ENCODE assay signal across 11 cellular contexts in the genomic region with DNA sequence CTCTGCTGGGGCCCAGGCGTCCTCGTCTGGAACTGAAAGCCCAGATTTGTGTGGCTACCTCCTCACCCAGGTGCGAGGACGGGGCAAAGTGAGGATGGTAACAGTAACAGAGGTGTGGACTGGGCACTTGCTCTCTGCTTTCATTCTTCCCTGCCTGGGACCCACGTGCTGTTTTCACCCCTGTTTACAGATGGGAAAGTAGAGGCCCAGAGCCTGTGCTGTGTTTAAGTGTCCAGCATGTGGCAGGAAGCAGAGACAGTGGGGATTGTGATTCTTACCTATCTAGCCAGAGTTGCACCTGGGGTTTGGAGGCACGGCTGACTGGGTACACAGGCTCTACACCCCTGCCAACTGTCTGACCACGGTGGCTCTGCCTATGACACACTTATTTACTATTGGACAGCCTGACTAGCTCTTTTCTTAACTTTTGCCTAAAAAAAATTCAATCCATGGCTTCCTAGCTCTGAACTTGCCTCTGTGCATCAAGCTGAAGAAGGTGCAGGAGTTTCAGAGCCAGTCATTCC.
DNase-seq lines count a peak whose midpoint lies in the region; ATAC-seq, FAIRE-seq and TF ChIP-seq lines count a peak whose summit lies in the region.
"Had no signal": no experiment of that assay in that cellular context is flagged by ENCODE, and none has a peak within 500 bp of the region (broad histone marks: within the 10 kb centered on the region; RNA-seq: fewer than 3 reads in every experiment).

No MANE protein-coding gene starts in this region.

- H3K36me3 ChIP-seq in skeletal muscle satellite cell (ENCODE audit: insufficient read depth, low read length) (no peaks in the 10 kb centered on the region), kidney (ENCODE audit: control insufficient read depth in 1 of 2, insufficient read depth in 2 of 2, low read length in 2 of 2) (no peaks in the 10 kb centered on the region)

- peaks cover 38% of the 10 kb centered on the region for H3K4me1 Mint-ChIP-seq in chondrocyte (ENCODE audit: low read depth)

- H3K9ac ChIP-seq in skeletal muscle satellite cell (ENCODE audit: low read depth, low read length) (peak overlapping the region; percentile 44), kidney (ENCODE audit: low read length in 2 of 2) (peak overlapping the region in 1 of 2 donors; percentile 7)
- H3K9ac ChIP-seq: parathyroid adenoma had no signal

- H3K4me2 ChIP-seq in skeletal muscle satellite cell (ENCODE audit: low read length): peak overlapping the region; percentile 24

- H3K9me3 ChIP-seq in skeletal muscle satellite cell (replicated peaks; ENCODE audit: low read length): no peaks in the 10 kb centered on the region
- H3K9me3 ChIP-seq in kidney (ENCODE audit: control insufficient read depth in 1 of 2, low read length in 2 of 2): no peaks in the 10 kb centered on the region

- no peak for FAIRE-seq in kidney (lab: Jason Lieb, UNC)

- TF ChIP-seq CTCF in chondrocyte (IDR thresholded peaks at IDR 0.05) (no peak), kidney (IDR thresholded peaks at IDR 0.05; ENCODE audit: borderline replicate concordance, extremely low read depth, insufficient read depth) (no peak)

- no peak overlapping the region for H3K4me3 Mint-ChIP-seq in chondrocyte (ENCODE audit: unreplicated experiment)
- H3K4me3 Mint-ChIP-seq: activated naive CD4-positive, alpha-beta T cell treated with anti-CD3 and anti-CD28 coated beads, Interleukin-2, amount 50 U/mL, for 24 hours had no signal

- H3K27ac Mint-ChIP-seq in chondrocyte (ENCODE audit: unreplicated experiment): peak overlapping the region; percentile 97
- H3K27ac Mint-ChIP-seq: activated naive CD4-positive, alpha-beta T cell treated with anti-CD3 and anti-CD28 coated beads, Interleukin-2, amount 50 U/mL, for 24 hours had no signal

- H3K36me3 Mint-ChIP-seq in chondrocyte (ENCODE audit: low read depth): peaks cover 7% of the 10 kb centered on the region

- no peaks in the 10 kb centered on the region for H3K9me3 Mint-ChIP-seq in chondrocyte (ENCODE audit: low read depth)
- H3K9me3 Mint-ChIP-seq: activated naive CD4-positive, alpha-beta T cell treated with anti-CD3 and anti-CD28 coated beads, Interleukin-2, amount 50 U/mL, for 24 hours had no signal

- H3K4me3 ChIP-seq in skeletal muscle satellite cell (ENCODE audit: low read length) (no peak overlapping the region), kidney (ENCODE audit: low read length in 2 of 2) (no peak overlapping the region)

- DNase-seq in chondrocyte (ENCODE audit: low spot score): peak; percentile 52
- no peak for DNase-seq in AG08395 (ENCODE audit: low spot score)
- DNase-seq in kidney: no peak
- no peak for DNase-seq in NCI-H345 treated with DMSO at 0.1 percent for 48 hours (lab: John Stamatoyannopoulos, UW; ENCODE audit: unreplicated experiment)
- DNase-seq: foreskin melanocyte had no signal

- H3K27me3 Mint-ChIP-seq in chondrocyte (ENCODE audit: low read depth): no peaks in the 10 kb centered on the region
- H3K27me3 Mint-ChIP-seq: activated naive CD4-positive, alpha-beta T cell treated with anti-CD3 and anti-CD28 coated beads, Interleukin-2, amount 50 U/mL, for 24 hours had no signal

- ATAC-seq in GM19351 (IDR thresholded peaks at IDR 0.05; ENCODE audit: unreplicated experiment) (peak; percentile 38), HG03175 (IDR thresholded peaks at IDR 0.05; ENCODE audit: unreplicated experiment) (peak; percentile 47), GM19397 (IDR thresholded peaks at IDR 0.05; ENCODE audit: unreplicated experiment) (no peak)

- intact Hi-C loops in kidney (cut with DNase I): no loop called here

- H3K4me1 ChIP-seq in skeletal muscle satellite cell (ENCODE audit: control insufficient read depth, insufficient read depth, low read length) (peaks cover 23% of the 10 kb centered on the region), kidney (ENCODE audit: control insufficient read depth in 1 of 2, insufficient read depth in 1 of 2, low read depth in 1 of 2, low read length in 2 of 2) (peaks cover 26 to 47% of the 10 kb centered on the region in 2 donors)

- no peaks in the 10 kb centered on the region for H3K27me3 ChIP-seq in skeletal muscle satellite cell (ENCODE audit: control insufficient read depth, insufficient read depth, low read length)

- peak overlapping the region in 1 of 2 donors; percentile 58 for H3K27ac ChIP-seq in kidney (ENCODE audit: low read depth in 2 of 2, low read length in 2 of 2)
- H3K27ac ChIP-seq: parathyroid adenoma had no signal
